31 cellular contexts compared by ENCODE assay signal in the genomic region with DNA sequence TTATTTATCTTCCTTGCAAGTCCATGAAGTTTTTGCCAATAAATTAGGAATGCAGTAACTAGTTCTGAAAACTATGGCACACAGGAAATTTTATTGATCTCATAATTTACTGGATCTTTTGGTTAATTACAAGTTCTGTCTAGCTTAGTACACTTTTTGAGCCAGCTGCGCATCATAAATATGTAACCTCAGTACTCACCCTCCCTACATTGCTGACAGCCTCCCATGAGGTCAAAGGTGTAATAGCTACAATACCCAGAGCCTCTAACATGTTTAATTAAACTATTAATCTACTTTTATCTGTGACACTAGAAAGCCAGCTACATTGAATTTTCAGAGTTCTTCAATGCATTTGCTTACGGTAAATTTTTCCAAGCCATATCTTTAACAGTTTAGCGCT.
"Had no signal": no experiment of that assay in that cellular context is flagged by ENCODE, and none has a peak within 500 bp of the region (broad histone marks: within the 10 kb centered on the region; RNA-seq: fewer than 3 reads in every experiment).

No MANE protein-coding gene starts in this region.

- H3K9me3 Mint-ChIP-seq: activated naive CD4-positive, alpha-beta T cell treated with anti-CD3 and anti-CD28 coated beads for 36 hours; brain; T-helper 1 cell treated with Interleukin-12 subunit alpha and Interleukin-12 subunit beta and Interleukin-4 antibody, amounts not matched to agents 30 μg/mL and 1 μg/mL, for 36 hours had no signal

- FAIRE-seq: bronchial epithelial cell, TTC549 had no signal

- H3K4me1 Mint-ChIP-seq: activated CD4-positive, alpha-beta T cell treated with anti-CD3 and anti-CD28 coated beads, Interleukin-2, amount 10 ng/mL, durations not matched to agents 24 days and 14 days had no signal

- H3K36me3 Mint-ChIP-seq: activated naive CD4-positive, alpha-beta T cell treated with anti-CD3 and anti-CD28 coated beads, Interleukin-2, amount 50 U/mL, for 72 hours; brain had no signal

- ATAC-seq: activated CD8-positive, alpha-beta T cell treated with anti-CD3 and anti-CD28 coated beads, Interleukin-2, amount 10 ng/mL, durations not matched to agents 7 days and 5 days; activated naive CD4-positive, alpha-beta T cell treated with anti-CD3 and anti-CD28 coated beads, Interleukin-2, amount 50 U/mL, for 72 hours; activated T-cell treated with anti-CD3 and anti-CD28 coated beads, Interleukin-2, amount 50 U/mL, for 4 hours; Right ventricle myocardium inferior had no signal

- H3K36me3 ChIP-seq: adrenal gland had no signal

- H3K27ac ChIP-seq: adrenal gland, RWPE1 had no signal

- H3K4me3 ChIP-seq: adrenal gland had no signal

- H3K9me3 ChIP-seq: adrenal gland had no signal

- H3K4me1 ChIP-seq: adrenal gland had no signal

- H3K27me3 Mint-ChIP-seq: activated CD4-positive, alpha-beta T cell treated with anti-CD3 and anti-CD28 coated beads, Interleukin-2, amount 10 ng/mL, durations not matched to agents 24 days and 14 days; brain had no signal

- H3K27ac Mint-ChIP-seq: activated CD4-positive, alpha-beta T cell treated with anti-CD3 and anti-CD28 coated beads, Interleukin-2, amount 10 ng/mL, durations not matched to agents 24 days and 14 days; activated CD8-positive, alpha-beta T cell treated with anti-CD3 and anti-CD28 coated beads, Interleukin-2, amount 10 ng/mL, durations not matched to agents 7 days and 5 days; activated naive CD4-positive, alpha-beta T cell treated with anti-CD3 and anti-CD28 coated beads for 36 hours; activated naive CD4-positive, alpha-beta T cell treated with anti-CD3 and anti-CD28 coated beads, Interleukin-2, amount 50 U/mL, for 72 hours; activated T-helper 1 cell treated with anti-CD3 and anti-CD28 coated beads, Interleukin-12 subunit alpha, Interleukin-12 subunit beta, Interleukin-2, Interleukin-4 antibody, amounts not matched to agents 30 ng/mL and 10 ng/mL and 1 ng/mL, durations not matched to agents 14 hours and 24 hours and 36 hours; T-helper 1 cell treated with Interleukin-12 subunit alpha and Interleukin-12 subunit beta and Interleukin-4 antibody, amounts not matched to agents 30 μg/mL and 1 μg/mL, for 36 hours; T-helper 2 cell treated with Interferon-gamma antibody and Interleukin-4, amounts not matched to agents 5 μg/mL and 100 μg/mL, for 36 hours had no signal

- H3K4me3 Mint-ChIP-seq: activated CD4-positive, alpha-beta T cell treated with anti-CD3 and anti-CD28 coated beads, Interleukin-2, amount 10 ng/mL, durations not matched to agents 24 days and 14 days; activated CD8-positive, alpha-beta T cell treated with anti-CD3 and anti-CD28 coated beads, Interleukin-2, amount 10 ng/mL, durations not matched to agents 7 days and 5 days; activated naive CD4-positive, alpha-beta T cell treated with anti-CD3 and anti-CD28 coated beads for 36 hours; activated T-cell treated with anti-CD3 and anti-CD28 coated beads, Interleukin-2, amount 50 U/mL, for 4 hours; activated T-helper 1 cell treated with anti-CD3 and anti-CD28 coated beads, Interleukin-12 subunit alpha, Interleukin-12 subunit beta, Interleukin-2, Interleukin-4 antibody, amounts not matched to agents 30 ng/mL and 10 ng/mL and 1 ng/mL, durations not matched to agents 14 hours and 24 hours and 36 hours; T-helper 1 cell treated with Interleukin-12 subunit alpha and Interleukin-12 subunit beta and Interleukin-4 antibody, amounts not matched to agents 30 μg/mL and 1 μg/mL, for 36 hours; T-helper 2 cell treated with Interferon-gamma antibody and Interleukin-4, amounts not matched to agents 5 μg/mL and 100 μg/mL, for 36 hours had no signal

- DNase-seq: activated CD4-positive, alpha-beta T cell treated with anti-CD3 and anti-CD28 coated beads, Interleukin-2, amount 10 ng/mL, durations not matched to agents 24 days and 14 days; activated CD4-positive, alpha-beta T cell treated with anti-CD3 and anti-CD28 coated beads, Interleukin-2, amount 50 U/mL, for 48 hours; activated CD8-positive, alpha-beta T cell treated with anti-CD3 and anti-CD28 coated beads, Interleukin-2, amount 10 ng/mL, durations not matched to agents 7 days and 5 days; activated gamma-delta T cell treated with Interleukin-2 at 50 U/mL for 16 hours; activated naive CD4-positive, alpha-beta T cell treated with anti-CD3 and anti-CD28 coated beads for 36 hours; activated T-cell treated with anti-CD3 and anti-CD28 coated beads, Interleukin-2, amount 50 U/mL, for 4 hours; adrenal gland; caudate nucleus; cerebellar nuclear complex; Kasumi-1; KG1; MM.1S; MV-4-11; NCI-H1092; NCI-H1930; NCI-H2081 treated with DMSO at 0.1 percent for 48 hours; NCI-H345; NCI-H524 treated with DMSO at 0.1 percent for 48 hours; NCI-H748 treated with DMSO at 0.1 percent for 48 hours; NK-92 treated with Interleukin-12 subunit alpha and Interleukin-12 subunit beta, amount 100 ng/mL, for 24 hours; PC-3; SIG-M5 had no signal

- H3K27me3 ChIP-seq: adrenal gland had no signal
